Comparison of ENCODE assay signal across 17 cellular contexts in genomic region chr5:174189638-174190037, GRCh38.
A peak's percentile ranks its signal among the peaks of the same experiment; 100 is the strongest.
DNase-seq lines count a peak whose midpoint lies in the region; ATAC-seq, FAIRE-seq and TF ChIP-seq lines count a peak whose summit lies in the region.
"Had no signal": no experiment of that assay in that cellular context is flagged by ENCODE, and none has a peak within 500 bp of the region (broad histone marks: within the 10 kb centered on the region; RNA-seq: fewer than 3 reads in every experiment).

No MANE protein-coding gene starts in this region.

- H3K18ac ChIP-seq in mesenchymal stem cell (ENCODE audit: low read depth in 1 of 2, low read length in 2 of 2): no peak overlapping the region

- peaks cover 11% of the 10 kb centered on the region for H3K27me3 Mint-ChIP-seq in nephron progenitor cell (ENCODE audit: low read depth, poor library complexity)
- H3K27me3 Mint-ChIP-seq in activated T-cell treated with anti-CD3 and anti-CD28 coated beads, Interleukin-2, amount 50 U/mL, for 24 hours: no peaks in the 10 kb centered on the region

- H4K8ac ChIP-seq in mesenchymal stem cell (ENCODE audit: low read length): no peak overlapping the region

- peak overlapping the region; percentile 11 for H3K4me3 Mint-ChIP-seq in nephron progenitor cell
- no peak overlapping the region for H3K4me3 Mint-ChIP-seq in activated T-cell treated with anti-CD3 and anti-CD28 coated beads, Interleukin-2, amount 50 U/mL, for 24 hours
- H3K4me3 Mint-ChIP-seq: CD4-positive, CD25-positive, alpha-beta regulatory T cell; H9 had no signal

- H3K4me2 ChIP-seq in HepG2 (ENCODE audit: low read depth, low read length) (no peak overlapping the region), hepatocyte (no peak overlapping the region), mesenchymal stem cell (ENCODE audit: low read length, poor library complexity, severe bottlenecking) (no peak overlapping the region)
- H3K4me2 ChIP-seq: A549 had no signal

- no peak overlapping the region for H2AFZ ChIP-seq in HepG2 (ENCODE audit: low read length)
- no peak overlapping the region for H2AFZ ChIP-seq in hepatocyte
- no peak overlapping the region for H2AFZ ChIP-seq in mesenchymal stem cell (ENCODE audit: low read depth, low read length)

- no peaks in the 10 kb centered on the region for H3K79me1 ChIP-seq in mesenchymal stem cell (replicated peaks; ENCODE audit: low read length, poor library complexity, severe bottlenecking)

- no peak for TF ChIP-seq POLR2A in HepG2 (IDR thresholded peaks at IDR 0.05; ENCODE audit: insufficient read depth in 1 of 2, low read depth in 2 of 2, low read length in 2 of 2)

- H3K27ac ChIP-seq in liver (ENCODE audit: low read depth in 1 of 2, low read length in 2 of 2) (no peak overlapping the region), HepG2 (ENCODE audit: extremely low read length, insufficient read depth, low read length) (no peak overlapping the region), hepatocyte (peak overlapping the region; percentile 32), mesenchymal stem cell (ENCODE audit: low read length, poor library complexity, severe bottlenecking) (no peak overlapping the region)
- H3K27ac ChIP-seq: A549 had no signal

- H3K9ac ChIP-seq in liver (ENCODE audit: low read depth in 1 of 2, low read length in 2 of 2) (no peak overlapping the region), HepG2 (ENCODE audit: insufficient read depth, low read depth, low read length) (no peak overlapping the region), mesenchymal stem cell (ENCODE audit: low read length) (no peak overlapping the region)

- no peak for FAIRE-seq in HepG2 (lab: Jason Lieb, UNC)
- FAIRE-seq: A549 had no signal

- H2BK120ac ChIP-seq in mesenchymal stem cell (ENCODE audit: low read depth, low read length): no peak overlapping the region

- H3K4me3 ChIP-seq in liver (ENCODE audit: low read depth in 1 of 3, low read length in 3 of 3) (no peak overlapping the region), HepG2 (replicated peaks in 1 of 3; ENCODE audit: insufficient read depth in 1 of 3, low read depth in 2 of 3, low read length in 3 of 3) (no peak overlapping the region), hepatocyte (no peak overlapping the region), mesenchymal stem cell (ENCODE audit: insufficient read depth in 1 of 2, low read depth in 1 of 2, low read length in 2 of 2) (no peak overlapping the region)
- H3K4me3 ChIP-seq: A549 had no signal

- no peak overlapping the region for H2BK12ac ChIP-seq in mesenchymal stem cell (ENCODE audit: low read length in 2 of 2)

- TF ChIP-seq CTCF in liver (IDR thresholded peaks at IDR 0.05; ENCODE audit: low read depth, low read length, missing input control): no peak
- TF ChIP-seq CTCF in HepG2 (CRISPR knock-in tag; IDR thresholded peaks at IDR 0.05): no peak
- TF ChIP-seq CTCF in hepatocyte (IDR thresholded peaks at IDR 0.05; ENCODE audit: poor library complexity): no peak
- TF ChIP-seq CTCF in nephron progenitor cell (IDR thresholded peaks at IDR 0.05): no peak

- H2AK5ac ChIP-seq in mesenchymal stem cell (ENCODE audit: low read length, severe bottlenecking): no peak overlapping the region

- H3K4ac ChIP-seq in mesenchymal stem cell (ENCODE audit: low read depth in 1 of 2, low read length in 2 of 2): no peak overlapping the region

- no peaks in the 10 kb centered on the region for H3K9me3 Mint-ChIP-seq in nephron progenitor cell
- no peaks in the 10 kb centered on the region for H3K9me3 Mint-ChIP-seq in activated T-cell treated with anti-CD3 and anti-CD28 coated beads, Interleukin-2, amount 50 U/mL, for 24 hours
- H3K9me3 Mint-ChIP-seq: H9 had no signal

- DNase-seq in HepG2 (ENCODE audit: low spot score) (no peak), hepatocyte (ENCODE audit: low spot score) (peak; percentile 54), nephron progenitor cell (peak; percentile 29), mesenchymal stem cell (no peak), medulla oblongata (ENCODE audit: extremely low spot score) (no peak)
- DNase-seq in activated T-cell treated with anti-CD3 and anti-CD28 coated beads, Interleukin-2, amount 50 U/mL, for 24 hours: no peak
- DNase-seq: CD4-positive, CD25-positive, alpha-beta regulatory T cell; DMS153; H9; NCI-H1048; NCI-H2227 treated with DMSO at 0.1 percent for 48 hours; NCI-H526; OCI-M1; SIG-M5 had no signal

- peaks cover 80% of the 10 kb centered on the region for H3K4me1 Mint-ChIP-seq in nephron progenitor cell
- H3K4me1 Mint-ChIP-seq in activated T-cell treated with anti-CD3 and anti-CD28 coated beads, Interleukin-2, amount 50 U/mL, for 24 hours (ENCODE audit: low read depth): no peaks in the 10 kb centered on the region
- H3K4me1 Mint-ChIP-seq: CD4-positive, CD25-positive, alpha-beta regulatory T cell had no signal

- intact Hi-C loops in HepG2 (cut with micrococcal nuclease; ENCODE audit: unreplicated experiment): no loop called here

- in situ Hi-C loops in HepG2 (cut with HindIII; ENCODE audit: extremely low pct_ligation_motif_present, low pct_unique_long_range_greater_than_20kb): no loop called here

- CTCF ChIA-PET in HepG2 (lab: Yijun Ruan, JAX; ENCODE audit: low intra/inter-chr PET ratio, low total read pairs): no interaction called here

- no peak overlapping the region for H3K23ac ChIP-seq in mesenchymal stem cell (ENCODE audit: low read length in 2 of 2)

- H3K79me2 ChIP-seq in HepG2 (ENCODE audit: insufficient read depth, low read length): no peaks in the 10 kb centered on the region
- no peaks in the 10 kb centered on the region for H3K79me2 ChIP-seq in hepatocyte

- H3K27me3 ChIP-seq in liver (ENCODE audit: control insufficient read depth in 4 of 4, insufficient read depth in 4 of 4, low read length in 3 of 4) (no peaks in the 10 kb centered on the region), HepG2 (ENCODE audit: control insufficient read depth in 1 of 2, insufficient read depth in 2 of 2, low read length in 2 of 2) (peaks cover 0 to 7% of the 10 kb centered on the region in 2 experiments; a peak in 1 of 5 replicates), hepatocyte (no peaks in the 10 kb centered on the region), mesenchymal stem cell (ENCODE audit: control insufficient read depth in 1 of 2, insufficient read depth in 1 of 2, low read length in 2 of 2) (peaks cover 3 to 27% of the 10 kb centered on the region in 2 experiments)

- TF ChIP-seq RAD21 in liver (IDR thresholded peaks at IDR 0.05) (peak in 1 of 2 donors; percentile 58), HepG2 (CRISPR knock-in tag; IDR thresholded peaks at IDR 0.05) (no peak)

- H4K20me1 ChIP-seq in HepG2 (ENCODE audit: insufficient read depth, low read length) (no peaks in the 10 kb centered on the region), hepatocyte (ENCODE audit: insufficient read depth, poor library complexity, severe bottlenecking) (no peaks in the 10 kb centered on the region)

- H3K9me3 ChIP-seq in liver (ENCODE audit: control insufficient read depth in 4 of 4, low read length in 3 of 4) (no peaks in the 10 kb centered on the region), HepG2 (ENCODE audit: low read length) (no peaks in the 10 kb centered on the region), hepatocyte (ENCODE audit: low read depth) (no peaks in the 10 kb centered on the region), mesenchymal stem cell (ENCODE audit: control insufficient read depth, low read length) (no peaks in the 10 kb centered on the region)
- H3K9me3 ChIP-seq: A549, Caco-2 had no signal

- H2BK5ac ChIP-seq in mesenchymal stem cell (ENCODE audit: low read depth, low read length, poor library complexity, severe bottlenecking): no peak overlapping the region

- H4K91ac ChIP-seq in mesenchymal stem cell (ENCODE audit: low read length): no peak overlapping the region

- TF ChIP-seq EP300 in HepG2 (IDR thresholded peaks at IDR 0.05; ENCODE audit: low read depth in 2 of 2, low read length in 2 of 2) (no peak), HepG2 (CRISPR knock-in tag; IDR thresholded peaks at IDR 0.05; ENCODE audit: borderline replicate concordance) (no peak)

- peak overlapping the region; percentile 30 for H3K27ac Mint-ChIP-seq in nephron progenitor cell
- H3K27ac Mint-ChIP-seq in activated T-cell treated with anti-CD3 and anti-CD28 coated beads, Interleukin-2, amount 50 U/mL, for 24 hours: no peak overlapping the region
- H3K27ac Mint-ChIP-seq: CD4-positive, CD25-positive, alpha-beta regulatory T cell; H9 had no signal

- BruUV-seq in HepG2 (replicated peaks; lab: Mats Ljungman, UMichigan): no TSS peak

- no peak; the same call in 2 of the 3 replicates for ATAC-seq in HepG2
- ATAC-seq: A549 had no signal

- WGBS in liver: 20% methylated on average over 7 of the region's 7 CpGs
- WGBS in HepG2 (ENCODE audit: low lambda C conversion rate): 2% methylated on average over 7 of the region's 7 CpGs
- WGBS in hepatocyte (ENCODE audit: low lambda C conversion rate, missing lambda C conversion rate): 56% methylated on average over 7 of the region's 7 CpGs
- WGBS in mesenchymal stem cell: 38% methylated on average over 7 of the region's 7 CpGs

- H3K36me3 Mint-ChIP-seq in nephron progenitor cell (ENCODE audit: low read depth): no peaks in the 10 kb centered on the region
- no peaks in the 10 kb centered on the region for H3K36me3 Mint-ChIP-seq in activated T-cell treated with anti-CD3 and anti-CD28 coated beads, Interleukin-2, amount 50 U/mL, for 24 hours (ENCODE audit: low read depth)
- H3K36me3 Mint-ChIP-seq: CD4-positive, CD25-positive, alpha-beta regulatory T cell had no signal

- no peaks in the 10 kb centered on the region for H3K9me2 ChIP-seq in hepatocyte (replicated peaks; ENCODE audit: insufficient read depth)

- H3K4me1 ChIP-seq in liver (ENCODE audit: control insufficient read depth in 4 of 4, insufficient read depth in 4 of 4, low read length in 3 of 4) (peaks cover 5 to 25% (median 19%) of the 10 kb centered on the region in 4 donors), HepG2 (ENCODE audit: insufficient read depth, low read length) (no peaks in the 10 kb centered on the region), hepatocyte (ENCODE audit: insufficient read depth) (no peaks in the 10 kb centered on the region), mesenchymal stem cell (ENCODE audit: control insufficient read depth, insufficient read depth, low read depth, low read length) (no peaks in the 10 kb centered on the region)
- H3K4me1 ChIP-seq: A549 had no signal

- POLR2A ChIA-PET in HepG2 (lab: Yijun Ruan, JAX): no interaction called here

- H3K14ac ChIP-seq in mesenchymal stem cell (ENCODE audit: low read length in 2 of 2): no peak overlapping the region

- H3K36me3 ChIP-seq in liver (ENCODE audit: control insufficient read depth in 4 of 4, insufficient read depth in 3 of 4, low read depth in 1 of 4, low read length in 3 of 4) (no peaks in the 10 kb centered on the region), HepG2 (replicated peaks in 1 of 2; ENCODE audit: control insufficient read depth in 1 of 2, insufficient read depth in 2 of 2, low read length in 2 of 2) (no peaks in the 10 kb centered on the region), hepatocyte (replicated peaks; ENCODE audit: insufficient read depth, low read depth) (no peaks in the 10 kb centered on the region), mesenchymal stem cell (ENCODE audit: control insufficient read depth in 1 of 2, insufficient read depth in 2 of 2, low read depth in 1 of 2, low read length in 2 of 2) (no peaks in the 10 kb centered on the region)

- H2BK15ac ChIP-seq in mesenchymal stem cell (ENCODE audit: low read depth, poor library complexity, severe bottlenecking): no peak overlapping the region

TF ChIP-seq in HepG2, 621 proteins besides CTCF, POLR2A, EP300 and RAD21 (continues in another document):
- TF ChIP-seq SATB2 (CRISPR knock-in tag; IDR thresholded peaks at IDR 0.05): no peak

Comparison
In these comparisons a context has a peak if more than half of its experiments do, and no peak if none do; other contexts are left out.
1. DNase-seq: peak in hepatocyte (single experiment) and nephron progenitor cell (single experiment); none in HepG2 (single experiment), mesenchymal stem cell (single experiment), activated T-cell treated with anti-CD3 and anti-CD28 coated beads, Interleukin-2, amount 50 U/mL, for 24 hours (single experiment) and medulla oblongata (single experiment).